In genomic region chr4:102535398-102536082, GRCh38 we compare ENCODE assay signal across 8 cellular contexts. TPM values are rescaled to one million over a fixed set of nuclear protein-coding genes. Genes with fewer than 3 reads are reported as not detected.
DNase-seq lines count a peak whose midpoint lies in the region; ATAC-seq, FAIRE-seq and TF ChIP-seq lines count a peak whose summit lies in the region.

No MANE protein-coding gene starts in this region.

- no peak overlapping the region for H3K4me3 Mint-ChIP-seq in endothelial cell (ENCODE audit: unreplicated experiment)

- no peaks in the 10 kb centered on the region for H3K9me1 ChIP-seq in K562 (ENCODE audit: control insufficient read depth, insufficient read depth, low read length)

- BruUV-seq in K562 (replicated peaks; lab: Mats Ljungman, UMichigan), result no TSS peak
- BruUV-seq in HepG2 (replicated peaks; lab: Mats Ljungman, UMichigan), result no TSS peak

- H3K36me3 Mint-ChIP-seq in endothelial cell (ENCODE audit: low read depth, unreplicated experiment), result peaks cover 9% of the 10 kb centered on the region

- POLR2A ChIA-PET in K562 (lab: Yijun Ruan, JAX), result no interaction called here
- POLR2A ChIA-PET in HepG2 (lab: Yijun Ruan, JAX), result no interaction called here

- no peak overlapping the region for H3K4me2 ChIP-seq in K562 (ENCODE audit: insufficient read depth, low read length)
- no peak overlapping the region for H3K4me2 ChIP-seq in HepG2 (ENCODE audit: low read depth, low read length)

- in situ Hi-C loops in K562 (cut with MboI) (no loop called here), KBM-7 (cut with MboI; ENCODE audit: low pct_unique_long_range_greater_than_20kb, low sequenced_read_pairs) (no loop called here), HepG2 (cut with HindIII; ENCODE audit: extremely low pct_ligation_motif_present, low pct_unique_long_range_greater_than_20kb) (no loop called here)

- peaks cover 1% of the 10 kb centered on the region for H3K4me1 Mint-ChIP-seq in endothelial cell (ENCODE audit: unreplicated experiment)

- H3K4me1 ChIP-seq in K562 (replicated peaks in 1 of 2; ENCODE audit: control insufficient read depth in 2 of 2, insufficient read depth in 2 of 2, low read length in 2 of 2) (no peaks in the 10 kb centered on the region), HepG2 (ENCODE audit: insufficient read depth, low read length) (no peaks in the 10 kb centered on the region)

- TF ChIP-seq RAD21 in K562 (CRISPR knock-in tag; conservative IDR thresholded peaks at IDR 0.05 in 1 of 2, IDR thresholded peaks at IDR 0.05 in 1 of 2) (no peak), HepG2 (CRISPR knock-in tag; IDR thresholded peaks at IDR 0.05) (no peak)

- TF ChIP-seq EP300 in K562 (IDR thresholded peaks at IDR 0.05; ENCODE audit: low read length), result no peak
- TF ChIP-seq EP300 in HepG2 (IDR thresholded peaks at IDR 0.05; ENCODE audit: low read depth in 2 of 2, low read length in 2 of 2), result no peak
- TF ChIP-seq EP300 in HepG2 (CRISPR knock-in tag; IDR thresholded peaks at IDR 0.05; ENCODE audit: borderline replicate concordance), result no peak

- H2AFZ ChIP-seq in K562 (ENCODE audit: low read depth, low read length) (no peak overlapping the region), HepG2 (ENCODE audit: low read length) (no peak overlapping the region)

- ATAC-seq in GM19395 (IDR thresholded peaks at IDR 0.05; ENCODE audit: unreplicated experiment) (peak; percentile 82), HG03439 (IDR thresholded peaks at IDR 0.05; ENCODE audit: unreplicated experiment) (peak; percentile 67), K562 (no peak), HepG2 (no peak), HG03025 (IDR thresholded peaks at IDR 0.05; ENCODE audit: low FRiP score, unreplicated experiment) (no peak)

- no peaks in the 10 kb centered on the region for H3K9me3 ChIP-seq in K562 (replicated peaks; ENCODE audit: control insufficient read depth, insufficient read depth, low read depth, low read length)
- H3K9me3 ChIP-seq in HepG2 (ENCODE audit: low read length), result no peaks in the 10 kb centered on the region

- no peaks in the 10 kb centered on the region for H3K79me2 ChIP-seq in K562 (ENCODE audit: control insufficient read depth, insufficient read depth, low read length)
- H3K79me2 ChIP-seq in HepG2 (ENCODE audit: insufficient read depth, low read length), result no peaks in the 10 kb centered on the region

- H3K9ac ChIP-seq in K562 (ENCODE audit: insufficient read depth in 1 of 2, low read depth in 2 of 2, low read length in 2 of 2) (no peak overlapping the region), HepG2 (ENCODE audit: insufficient read depth, low read depth, low read length) (no peak overlapping the region)

- CTCF ChIA-PET in K562 (lab: Yijun Ruan, JAX; ENCODE audit: low intra/inter-chr PET ratio) (no interaction called here), HepG2 (lab: Yijun Ruan, JAX; ENCODE audit: low intra/inter-chr PET ratio, low total read pairs) (no interaction called here)

- TF ChIP-seq POLR2A in K562 (conservative IDR thresholded peaks at IDR 0.05), result no peak
- no peak for TF ChIP-seq POLR2A in HepG2 (IDR thresholded peaks at IDR 0.05; ENCODE audit: insufficient read depth in 1 of 2, low read depth in 2 of 2, low read length in 2 of 2)

- H3K27me3 ChIP-seq in K562 (ENCODE audit: control insufficient read depth in 2 of 2, insufficient read depth in 2 of 2, low read length in 2 of 2) (no peaks in the 10 kb centered on the region), HepG2 (ENCODE audit: control insufficient read depth in 1 of 2, insufficient read depth in 2 of 2, low read length in 2 of 2) (no peaks in the 10 kb centered on the region)

- H3K4me3 ChIP-seq in K562, result no peak overlapping the region
- H3K4me3 ChIP-seq in HepG2 (replicated peaks in 1 of 3; ENCODE audit: insufficient read depth in 1 of 3, low read depth in 2 of 3, low read length in 3 of 3), result no peak overlapping the region

- no peak overlapping the region for H3K27ac ChIP-seq in K562 (ENCODE audit: extremely low read depth, low read depth, low read length)
- H3K27ac ChIP-seq in HepG2 (ENCODE audit: extremely low read length, insufficient read depth, low read length), result no peak overlapping the region

- WGBS in K562 (ENCODE audit: insufficient coverage, low coverage, missing lambda C conversion rate), result 64% methylated on average over 4 of the region's 4 CpGs
- WGBS in HepG2 (ENCODE audit: low lambda C conversion rate), result 95% methylated on average over 4 of the region's 4 CpGs

- H3K27ac Mint-ChIP-seq in endothelial cell (ENCODE audit: unreplicated experiment), result no peak overlapping the region

- H3K27me3 Mint-ChIP-seq in endothelial cell (ENCODE audit: unreplicated experiment), result peaks cover 2% of the 10 kb centered on the region

- H4K20me1 ChIP-seq in K562 (replicated peaks; ENCODE audit: control insufficient read depth, insufficient read depth, low read length) (no peaks in the 10 kb centered on the region), HepG2 (ENCODE audit: insufficient read depth, low read length) (no peaks in the 10 kb centered on the region)

- DNase-seq in AG08396 (ENCODE audit: low spot score) (peak; percentile 25), K562 (ENCODE audit: extremely low read depth in 1 of 4, low spot score in 3 of 4) (no peak), KBM-7 (no peak), HepG2 (ENCODE audit: low spot score) (no peak), endothelial cell (ENCODE audit: low spot score) (no peak)

- no peak for FAIRE-seq in K562 (lab: Jason Lieb, UNC)
- no peak for FAIRE-seq in HepG2 (lab: Jason Lieb, UNC)

- H3K36me3 ChIP-seq in K562 (ENCODE audit: control insufficient read depth, insufficient read depth, low read length) (peaks cover 4% of the 10 kb centered on the region; the same call in 1 of the 3 replicates), HepG2 (replicated peaks in 1 of 2; ENCODE audit: control insufficient read depth in 1 of 2, insufficient read depth in 2 of 2, low read length in 2 of 2) (peaks cover 2 to 23% of the 10 kb centered on the region in 2 experiments)

- H3K9me3 Mint-ChIP-seq in endothelial cell (ENCODE audit: unreplicated experiment), result no peaks in the 10 kb centered on the region

- no peak for TF ChIP-seq CTCF in K562 (IDR thresholded peaks at IDR 0.05 in 2 of 3, conservative IDR thresholded peaks at IDR 0.05 in 1 of 3; ENCODE audit: insufficient read depth in 2 of 3, low read depth in 1 of 3, low read length in 3 of 3)
- no peak for TF ChIP-seq CTCF in HepG2 (CRISPR knock-in tag; IDR thresholded peaks at IDR 0.05)
- no peak for TF ChIP-seq CTCF in endothelial cell (IDR thresholded peaks at IDR 0.05; ENCODE audit: unreplicated experiment)

- intact Hi-C loops in K562 (cut with micrococcal nuclease) (no loop called here), HepG2 (cut with micrococcal nuclease; ENCODE audit: unreplicated experiment) (no loop called here)

TF ChIP-seq in K562, 482 proteins besides CTCF, POLR2A, EP300 and RAD21 (continues in another document):
- TF ChIP-seq RFX1 (IDR thresholded peaks at IDR 0.05), result no peak
- no peak for TF ChIP-seq XRCC3 (IDR thresholded peaks at IDR 0.05)

TF ChIP-seq in HepG2, 621 proteins besides CTCF, POLR2A, EP300 and RAD21 (continues in another document):
- TF ChIP-seq BORCS8-MEF2B (CRISPR knock-in tag; IDR thresholded peaks at IDR 0.05) (no peak), CBX1 (IDR thresholded peaks at IDR 0.05; ENCODE audit: low read depth) (no peak), ZNF577 (CRISPR knock-in tag; IDR thresholded peaks at IDR 0.05; ENCODE audit: borderline replicate concordance, low read depth) (no peak)

RNA-seq across cellular contexts. Expression of gene NFKB1, which starts 34.4 kb away (rescaled TPM):
- 8.8 and 9.8 TPM in 2 replicates for total RNA-seq in K562 (2011; cell fraction: chromatin; rRNA removed; ENCODE audit: low replicate concordance)
- total RNA-seq in K562 (2011; cell fraction: nucleolus; rRNA removed), result 3.9 and 4.5 TPM in 2 replicates
- 9.4 and 11.4 TPM in 2 replicates for total RNA-seq in K562 (2011; cell fraction: nucleoplasm; rRNA removed)
- total RNA-seq in K562 (2014; rRNA removed) (7.2 and 9.6 TPM in 2 replicates), K562 (2014; rRNA removed; fragmentation: Illumina TruSeq; extraction: Trizol) (10.3 and 10.6 TPM in 2 replicates), K562 (2015; rRNA removed; fragmentation: Illumina TruSeq; extraction: Trizol) (11.5 and 11.8 TPM in 2 replicates), K562 (2021) (13.8 and 14.5 TPM in 2 replicates), HepG2 (2016; rRNA removed; fragmentation: Illumina TruSeq; extraction: Trizol) (31.6 and 37.6 TPM in 2 replicates), endothelial cell (ENCODE audit: unreplicated experiment) (26.0 TPM)
- polyA plus RNA-seq in K562 (2011; rRNA removed) (5.8 and 10.5 TPM in 2 replicates), K562 (2014; fragmentation: Illumina TruSeq; extraction: Trizol) (10.9 and 11.9 TPM in 2 replicates), K562 (2014; fragmentation: Nextera tagmentation; extraction: Ambion mirVana) (1 to 10 TPM; 2.4 to 3.2 TPM), K562 (2014; rRNA removed) (8.2 and 8.5 TPM in 2 replicates), HepG2 (2011; rRNA removed) (15.3 and 15.4 TPM in 2 replicates)
- 5.4 and 7.1 TPM in 2 replicates for polyA plus RNA-seq in K562 (2011; cell fraction: cytosol; rRNA removed)
- 3.8 and 6.4 TPM in 2 replicates for polyA plus RNA-seq in K562 (2011; cell fraction: nucleus; rRNA removed)
- polyA plus RNA-seq in K562 (2012), result 9.7 and 13.3 TPM in 2 replicates
- polyA minus RNA-seq in K562 (2011; rRNA and poly(A)+ RNA removed), result 13.8 and 15.1 TPM in 2 replicates
- 5.5 and 7.8 TPM in 2 replicates for polyA minus RNA-seq in K562 (2011; cell fraction: cytosol; rRNA and poly(A)+ RNA removed)
- polyA minus RNA-seq in K562 (2011; cell fraction: nucleus; rRNA and poly(A)+ RNA removed), result 4.8 and 6.1 TPM in 2 replicates
- 5.7 and 5.8 TPM in 2 replicates for total RNA-seq in HepG2 (2016; cell fraction: cytosol; rRNA removed; fragmentation: Illumina TruSeq; extraction: Trizol; ENCODE audit: low read depth)
- total RNA-seq in HepG2 (2016; cell fraction: insoluble cytoplasmic fraction; rRNA removed; fragmentation: Illumina TruSeq; extraction: Trizol), result 32.0 and 36.4 TPM in 2 replicates
- total RNA-seq in HepG2 (2016; cell fraction: membrane; rRNA removed; fragmentation: Illumina TruSeq; extraction: Trizol), result 16.5 and 17.1 TPM in 2 replicates
- total RNA-seq in HepG2 (2016; cell fraction: nucleus; rRNA removed; fragmentation: Illumina TruSeq; extraction: Trizol), result 21.7 and 23.1 TPM in 2 replicates
- polyA plus RNA-seq in HepG2 (2011; cell fraction: cytosol; rRNA removed), result 13.4 and 14.7 TPM in 2 replicates
- 13.2 and 14.1 TPM in 2 replicates for polyA plus RNA-seq in HepG2 (2011; cell fraction: nucleus; rRNA removed)
- 16.4 TPM in 2 replicates for polyA plus RNA-seq in HepG2 (2012)
- 2.1 and 2.3 TPM in 2 replicates for polyA plus RNA-seq in HepG2 (2016; cell fraction: cytosol; fragmentation: Illumina TruSeq; extraction: Trizol; ENCODE audit: low read depth)
- 30.3 and 33.0 TPM in 2 replicates for polyA plus RNA-seq in HepG2 (2016; cell fraction: insoluble cytoplasmic fraction; fragmentation: Illumina TruSeq; extraction: Trizol; ENCODE audit: low read depth)
- 6.8 and 8.3 TPM in 2 replicates for polyA plus RNA-seq in HepG2 (2016; cell fraction: membrane; fragmentation: Illumina TruSeq; extraction: Trizol; ENCODE audit: low read depth)
- polyA plus RNA-seq in HepG2 (2016; cell fraction: nucleus; fragmentation: Illumina TruSeq; extraction: Trizol; ENCODE audit: insufficient read depth, low read depth), result 20.3 and 23.7 TPM in 2 replicates
- 23.9 and 27.4 TPM in 2 replicates for polyA minus RNA-seq in HepG2 (2011; rRNA and poly(A)+ RNA removed; ENCODE audit: low replicate concordance)
- 12.5 and 12.7 TPM in 2 replicates for polyA minus RNA-seq in HepG2 (2011; cell fraction: cytosol; rRNA and poly(A)+ RNA removed)
- 35.7 and 38.5 TPM in 2 replicates for polyA minus RNA-seq in HepG2 (2011; cell fraction: nucleus; rRNA and poly(A)+ RNA removed)

Comparison
In these comparisons a context has a peak if more than half of its experiments do, and no peak if none do; other contexts are left out.
1. ATAC-seq: peak in GM19395 (single experiment) and HG03439 (single experiment); none in K562 (single experiment), HepG2 (single experiment) and HG03025 (single experiment).